ENCODE assay signal across 10 cellular contexts in genomic region chr5:178241259-178241658, GRCh38. TPM values are rescaled to one million over a fixed set of nuclear protein-coding genes. Genes with fewer than 3 reads are reported as not detected.
A peak's percentile ranks its signal among the peaks of the same experiment; 100 is the strongest.
DNase-seq lines count a peak whose midpoint lies in the region; ATAC-seq and TF ChIP-seq lines count a peak whose summit lies in the region.
"Had no signal": no experiment of that assay in that cellular context is flagged by ENCODE, and none has a peak within 500 bp of the region (broad histone marks: within the 10 kb centered on the region; RNA-seq: fewer than 3 reads in every experiment).

No MANE protein-coding gene starts in this region.

- no peaks in the 10 kb centered on the region for H3K79me1 ChIP-seq in neuronal stem cell (ENCODE audit: low read depth, low read length)

- no peaks in the 10 kb centered on the region for H3K79me2 ChIP-seq in DND-41 (ENCODE audit: insufficient read depth, low read length)

- H2AFZ ChIP-seq in DND-41 (ENCODE audit: low read depth, low read length) (no peak overlapping the region), neuronal stem cell (ENCODE audit: low read length) (no peak overlapping the region)

- no peak overlapping the region for H2BK120ac ChIP-seq in neuronal stem cell (ENCODE audit: low read depth, low read length)

- no peak for TF ChIP-seq CTCF in DND-41 (IDR thresholded peaks at IDR 0.05; ENCODE audit: borderline replicate concordance, extremely low read depth, low read length, poor library complexity, severe bottlenecking)

- H2BK15ac ChIP-seq in neuronal stem cell (ENCODE audit: low read length), result no peak overlapping the region

- peak overlapping the region; percentile 22 for H3K18ac ChIP-seq in neuronal stem cell (ENCODE audit: low read length)

- H3K4me1 ChIP-seq in DND-41 (ENCODE audit: insufficient read depth, low read length), result peaks cover 14% of the 10 kb centered on the region
- H3K4me1 ChIP-seq in neuronal stem cell (ENCODE audit: control insufficient read depth in 2 of 2, insufficient read depth in 1 of 2, low read depth in 1 of 2, low read length in 2 of 2), result peaks cover 4 to 8% of the 10 kb centered on the region in 2 donors

- H2BK5ac ChIP-seq in neuronal stem cell (ENCODE audit: low read length), result no peak overlapping the region

- no peaks in the 10 kb centered on the region for H3K27me3 ChIP-seq in DND-41 (ENCODE audit: insufficient read depth, low read length, poor library complexity)
- H3K27me3 ChIP-seq in neuronal stem cell (ENCODE audit: control insufficient read depth in 3 of 3, insufficient read depth in 3 of 3, low read depth in 1 of 3, low read length in 3 of 3), result no peaks in the 10 kb centered on the region

- H3K23ac ChIP-seq in neuronal stem cell (ENCODE audit: low read depth, low read length, poor library complexity), result peak overlapping the region; percentile 37

- no peaks in the 10 kb centered on the region for H4K20me1 ChIP-seq in DND-41 (ENCODE audit: insufficient read depth, low read length)

- WGBS in neuronal stem cell (ENCODE audit: extremely low coverage in 2 of 2, insufficient read length in 2 of 2, insufficient replicate concordance in 1 of 2), 2 donors, result no CpG with 5 or more reads among the region's 7 CpGs

- H3K14ac ChIP-seq in neuronal stem cell (ENCODE audit: low read length), result no peak overlapping the region

- ATAC-seq in DND-41 (ENCODE audit: insufficient read depth, low read depth), result peak; percentile 82
- ATAC-seq in GM19463 (IDR thresholded peaks at IDR 0.05; ENCODE audit: unreplicated experiment), result no peak
- ATAC-seq in HG03439 (IDR thresholded peaks at IDR 0.05; ENCODE audit: unreplicated experiment), result no peak

- H2BK12ac ChIP-seq in neuronal stem cell (ENCODE audit: low read length), result peak overlapping the region; percentile 67

- H3K27ac ChIP-seq in DND-41 (ENCODE audit: low read length), result no peak overlapping the region
- H3K27ac ChIP-seq in KOPT-K1 (ENCODE audit: low read depth, low read length, poor library complexity, severe bottlenecking), result peak overlapping the region; percentile 39
- peak overlapping the region; percentile 29 for H3K27ac ChIP-seq in cingulate gyrus (ENCODE audit: low read depth, low read length)
- H3K27ac ChIP-seq in neuronal stem cell (replicated peaks; ENCODE audit: low read length), result no peak overlapping the region

- H3K9ac ChIP-seq in DND-41 (ENCODE audit: low read depth, low read length) (no peak overlapping the region), neuronal stem cell (ENCODE audit: low read depth, low read length, poor library complexity) (peak overlapping the region; percentile 38)

- H3K9me3 ChIP-seq in DND-41 (ENCODE audit: insufficient read depth, low read length, severe bottlenecking), result no peaks in the 10 kb centered on the region
- no peaks in the 10 kb centered on the region for H3K9me3 ChIP-seq in KOPT-K1 (ENCODE audit: insufficient read depth, low read length, poor library complexity, severe bottlenecking)
- no peaks in the 10 kb centered on the region for H3K9me3 ChIP-seq in neuronal stem cell (replicated peaks in 1 of 2; ENCODE audit: control insufficient read depth in 2 of 2, insufficient read depth in 1 of 2, low read depth in 1 of 2, low read length in 2 of 2)

- H3K4me3 ChIP-seq in DND-41 (ENCODE audit: low read depth in 1 of 2, low read length in 2 of 2), result no peak overlapping the region
- no peak overlapping the region for H3K4me3 ChIP-seq in neuronal stem cell (ENCODE audit: low read length in 2 of 2)

- H3K4me2 ChIP-seq in DND-41 (ENCODE audit: insufficient read depth, low read length) (no peak overlapping the region), neuronal stem cell (ENCODE audit: insufficient read depth, low read length, poor library complexity, severe bottlenecking) (no peak overlapping the region)

- DNase-seq in DND-41 (peak; percentile 60), neuronal stem cell (ENCODE audit: low spot score) (no peak), posterior vena cava (ENCODE audit: low spot score) (no peak), SW 1271 (lab: John Stamatoyannopoulos, UW) (no peak)
- DNase-seq: foreskin melanocyte; stimulated activated CD4-positive, alpha-beta T cell treated with anti-CD3 and anti-CD28 coated beads, Interleukin-4, amount 100 ng/mL, for 24 hours had no signal

- no peaks in the 10 kb centered on the region for H3K36me3 ChIP-seq in DND-41 (ENCODE audit: insufficient read depth, low read length)
- H3K36me3 ChIP-seq in KOPT-K1 (ENCODE audit: insufficient read depth, low read length), result no peaks in the 10 kb centered on the region
- no peaks in the 10 kb centered on the region for H3K36me3 ChIP-seq in neuronal stem cell (replicated peaks in 1 of 2; ENCODE audit: control insufficient read depth in 2 of 2, insufficient read depth in 2 of 2, low read length in 2 of 2)

- H3K4ac ChIP-seq in neuronal stem cell (ENCODE audit: low read length), result no peak overlapping the region

- intact Hi-C loops in posterior vena cava (cut with DNase I), result no loop called here

- peak overlapping the region; percentile 56 for H2AK5ac ChIP-seq in neuronal stem cell (ENCODE audit: low read depth, low read length)

- H4K91ac ChIP-seq in neuronal stem cell (ENCODE audit: low read depth, low read length, poor library complexity), result no peak overlapping the region

- H4K8ac ChIP-seq in neuronal stem cell (ENCODE audit: low read depth, low read length), result peak overlapping the region; percentile 23

RNA-seq across cellular contexts. Expression of gene PHYKPL, which starts 8.7 kb away (rescaled TPM):
- 13.6 TPM for polyA plus RNA-seq in neuronal stem cell (2013, experiment 1 of 2)
- 13.2 TPM for polyA plus RNA-seq in neuronal stem cell (2013, experiment 2 of 2)
- 10 to 100 TPM; 54.0 to 68.6 TPM for total RNA-seq in posterior vena cava

RNA-seq across cellular contexts. Expression of gene HNRNPAB, which starts 36.9 kb away (rescaled TPM):
- polyA plus RNA-seq in neuronal stem cell (2013, experiment 1 of 2), result 252 TPM
- polyA plus RNA-seq in neuronal stem cell (2013, experiment 2 of 2), result 248 TPM
- 100 to 1,000 TPM in 1 of 2 donors, 10 to 100 TPM in 1; 97.0 to 133 TPM for total RNA-seq in posterior vena cava

RNA-seq across cellular contexts. Expression of gene GMCL2, which starts 54.1 kb away (rescaled TPM):
- not detected for polyA plus RNA-seq in neuronal stem cell (2013, experiment 1 of 2)
- polyA plus RNA-seq in neuronal stem cell (2013, experiment 2 of 2), result not detected
- not detected for total RNA-seq in posterior vena cava

Comparison
In these comparisons a context has a peak if more than half of its experiments do, and no peak if none do; other contexts are left out.
1. H3K27ac ChIP-seq: peak in KOPT-K1 (single experiment) and cingulate gyrus (single experiment); none in DND-41 (single experiment) and neuronal stem cell (single experiment).